In genomic region chr13:24923305-24923640, GRCh38 we compare ENCODE assay signal across 8 cellular contexts.
DNase-seq lines count a peak whose midpoint lies in the region; ATAC-seq and TF ChIP-seq lines count a peak whose summit lies in the region.

No MANE protein-coding gene starts in this region.

- H3K36me3 Mint-ChIP-seq in activated T-helper 1 cell treated with anti-CD3 and anti-CD28 coated beads, Interleukin-12 subunit alpha, Interleukin-12 subunit beta, Interleukin-2, Interleukin-4 antibody, amounts not matched to agents 30 ng/mL and 10 ng/mL and 1 ng/mL, durations not matched to agents 14 hours and 24 hours and 36 hours (ENCODE audit: low read depth), result peaks cover 4% of the 10 kb centered on the region
- no peaks in the 10 kb centered on the region for H3K36me3 Mint-ChIP-seq in progenitor cell of endocrine pancreas (ENCODE audit: insufficient read depth)

- H3K4me1 Mint-ChIP-seq in activated T-helper 1 cell treated with anti-CD3 and anti-CD28 coated beads, Interleukin-12 subunit alpha, Interleukin-12 subunit beta, Interleukin-2, Interleukin-4 antibody, amounts not matched to agents 30 ng/mL and 10 ng/mL and 1 ng/mL, durations not matched to agents 14 hours and 24 hours and 36 hours (ENCODE audit: low read depth), result peaks cover 14% of the 10 kb centered on the region
- H3K4me1 Mint-ChIP-seq in progenitor cell of endocrine pancreas (ENCODE audit: low read depth), result peaks cover 17% of the 10 kb centered on the region

- ATAC-seq in GM21515 (IDR thresholded peaks at IDR 0.05; ENCODE audit: unreplicated experiment) (peak; percentile 64), Right ventricle myocardium superior (ENCODE audit: poor library complexity) (peak; percentile 74)

- peak overlapping the region; percentile 92 for H3K27ac Mint-ChIP-seq in activated T-helper 1 cell treated with anti-CD3 and anti-CD28 coated beads, Interleukin-12 subunit alpha, Interleukin-12 subunit beta, Interleukin-2, Interleukin-4 antibody, amounts not matched to agents 30 ng/mL and 10 ng/mL and 1 ng/mL, durations not matched to agents 14 hours and 24 hours and 36 hours
- peak overlapping the region; percentile 99 for H3K27ac Mint-ChIP-seq in progenitor cell of endocrine pancreas

- DNase-seq in NCI-H510A treated with DMSO at 0.1 percent for 48 hours (lab: John Stamatoyannopoulos, UW) (peak; percentile 18), NCI-H510A (lab: John Stamatoyannopoulos, UW) (no peak), HT-29 (ENCODE audit: low spot score) (peak; percentile 78), Right ventricle myocardium superior (no peak), progenitor cell of endocrine pancreas (ENCODE audit: low spot score, unreplicated experiment) (no peak), UCSD-AML1 (lab: John Stamatoyannopoulos, UW; ENCODE audit: unreplicated experiment) (no peak)
- peak; percentile 6 for DNase-seq in activated T-helper 1 cell treated with anti-CD3 and anti-CD28 coated beads, Interleukin-12 subunit alpha, Interleukin-12 subunit beta, Interleukin-2, Interleukin-4 antibody, amounts not matched to agents 30 ng/mL and 10 ng/mL and 1 ng/mL, durations not matched to agents 14 hours and 24 hours and 36 hours (ENCODE audit: low spot score)

- H3K9me3 Mint-ChIP-seq in activated T-helper 1 cell treated with anti-CD3 and anti-CD28 coated beads, Interleukin-12 subunit alpha, Interleukin-12 subunit beta, Interleukin-2, Interleukin-4 antibody, amounts not matched to agents 30 ng/mL and 10 ng/mL and 1 ng/mL, durations not matched to agents 14 hours and 24 hours and 36 hours, result no peaks in the 10 kb centered on the region
- H3K9me3 Mint-ChIP-seq in progenitor cell of endocrine pancreas (ENCODE audit: low read depth), result peaks cover 6% of the 10 kb centered on the region

- peaks cover 2% of the 10 kb centered on the region for H3K27me3 Mint-ChIP-seq in activated T-helper 1 cell treated with anti-CD3 and anti-CD28 coated beads, Interleukin-12 subunit alpha, Interleukin-12 subunit beta, Interleukin-2, Interleukin-4 antibody, amounts not matched to agents 30 ng/mL and 10 ng/mL and 1 ng/mL, durations not matched to agents 14 hours and 24 hours and 36 hours (ENCODE audit: insufficient read depth)
- H3K27me3 Mint-ChIP-seq in progenitor cell of endocrine pancreas, result no peaks in the 10 kb centered on the region

- H3K4me3 Mint-ChIP-seq in activated T-helper 1 cell treated with anti-CD3 and anti-CD28 coated beads, Interleukin-12 subunit alpha, Interleukin-12 subunit beta, Interleukin-2, Interleukin-4 antibody, amounts not matched to agents 30 ng/mL and 10 ng/mL and 1 ng/mL, durations not matched to agents 14 hours and 24 hours and 36 hours, result peak overlapping the region; percentile 95
- peak overlapping the region; percentile 99 for H3K4me3 Mint-ChIP-seq in progenitor cell of endocrine pancreas (ENCODE audit: low read depth)

- no peak for TF ChIP-seq CTCF in progenitor cell of endocrine pancreas (IDR thresholded peaks at IDR 0.05; ENCODE audit: unreplicated experiment)

- intact Hi-C loops in activated T-helper 1 cell treated with anti-CD3 and anti-CD28 coated beads, Interleukin-12 subunit alpha, Interleukin-12 subunit beta, Interleukin-2, Interleukin-4 antibody, amounts not matched to agents 30 ng/mL and 10 ng/mL and 1 ng/mL, durations not matched to agents 14 hours and 24 hours and 36 hours (cut with micrococcal nuclease), result loop anchor here (2.0 to 5.0 kb wide), 8 partner anchors 214 to 1544 kb away; partner anchors contain the start of genes MTMR6 and RNF6
- intact Hi-C loops in Right ventricle myocardium superior (cut with DNase I), result no loop called here

Comparison
In these comparisons a context has a peak if more than half of its experiments do, and no peak if none do; other contexts are left out.
1. DNase-seq: peak in NCI-H510A treated with DMSO at 0.1 percent for 48 hours (single experiment), HT-29 (single experiment) and activated T-helper 1 cell treated with anti-CD3 and anti-CD28 coated beads, Interleukin-12 subunit alpha, Interleukin-12 subunit beta, Interleukin-2, Interleukin-4 antibody, amounts not matched to agents 30 ng/mL and 10 ng/mL and 1 ng/mL, durations not matched to agents 14 hours and 24 hours and 36 hours (single experiment); none in NCI-H510A (single experiment), Right ventricle myocardium superior (single experiment), progenitor cell of endocrine pancreas (single experiment) and UCSD-AML1 (single experiment).